Comparison of ENCODE assay signal across 8 cellular contexts in genomic region chr1:204409878-204410763, GRCh38. TPM values are rescaled to one million over a fixed set of nuclear protein-coding genes. Genes with fewer than 3 reads are reported as not detected.
DNase-seq lines count a peak whose midpoint lies in the region; ATAC-seq and TF ChIP-seq lines count a peak whose summit lies in the region.

No MANE protein-coding gene starts in this region.

- H4K20me1 ChIP-seq in PC-3 (ENCODE audit: low read length): peaks cover 60% of the 10 kb centered on the region
- peaks cover 61% of the 10 kb centered on the region for H4K20me1 ChIP-seq in osteoblast (ENCODE audit: insufficient read depth, low read length)

- H3K79me2 ChIP-seq in PC-3 (ENCODE audit: low read length): peaks cover 65% of the 10 kb centered on the region
- peaks cover 65% of the 10 kb centered on the region for H3K79me2 ChIP-seq in osteoblast (ENCODE audit: insufficient read depth, low read length)

- peak overlapping the region; percentile 96 for H3K4me3 Mint-ChIP-seq in Calu3 (ENCODE audit: low read depth, unreplicated experiment)
- peak overlapping the region; percentile 99 for H3K4me3 Mint-ChIP-seq in endothelial cell (ENCODE audit: unreplicated experiment)

- no peak for TF ChIP-seq CTCF in Calu3 (IDR thresholded peaks at IDR 0.05; ENCODE audit: unreplicated experiment)
- no peak for TF ChIP-seq CTCF in PC-3 (conservative IDR thresholded peaks at IDR 0.05; ENCODE audit: low read depth, low read length)
- TF ChIP-seq CTCF in endothelial cell (IDR thresholded peaks at IDR 0.05; ENCODE audit: unreplicated experiment): no peak
- TF ChIP-seq CTCF in osteoblast (IDR thresholded peaks at IDR 0.05; ENCODE audit: extremely low read depth, low read depth, low read length): no peak

- H3K36me3 ChIP-seq in PC-3 (ENCODE audit: low read depth, low read length) (peaks cover 36% of the 10 kb centered on the region), osteoblast (ENCODE audit: insufficient read depth, low read length) (peaks cover 16% of the 10 kb centered on the region)

- POLR2A ChIA-PET in PC-3 (lab: Charles Lee; ENCODE audit: unreplicated experiment): interaction anchor here (0.5 to 0.9 kb wide), 3 partner anchors 28 to 453 kb away, joined by 3 to 7 read pairs (median 5); partner anchors contain the start of gene MDM4

- no peak overlapping the region for H2AFZ ChIP-seq in PC-3 (ENCODE audit: low read length)
- H2AFZ ChIP-seq in osteoblast (ENCODE audit: low read length): no peak overlapping the region

- H3K4me1 ChIP-seq in PC-3 (ENCODE audit: insufficient read depth, low read length) (peaks cover 31% of the 10 kb centered on the region), osteoblast (ENCODE audit: insufficient read depth, low read length) (peaks cover 12% of the 10 kb centered on the region)

- H3K4me1 Mint-ChIP-seq in Calu3 (ENCODE audit: low read depth, unreplicated experiment) (peaks cover 17% of the 10 kb centered on the region), endothelial cell (ENCODE audit: unreplicated experiment) (peaks cover 12% of the 10 kb centered on the region)

- H3K9ac ChIP-seq in PC-3 (ENCODE audit: low read length): peak overlapping the region; percentile 95

- BruUV-seq in Calu3 (replicated peaks; lab: Mats Ljungman, UMichigan): no TSS peak
- BruUV-seq in PC-3 (replicated peaks; lab: Mats Ljungman, UMichigan): no TSS peak

- intact Hi-C loops in Calu3 (cut with micrococcal nuclease; ENCODE audit: unreplicated experiment): no loop called here
- intact Hi-C loops in PC-3 (cut with micrococcal nuclease): loop anchor here (5.0 kb wide), 2 partner anchors 92 to 93 kb away; no protein-coding TSS in a partner anchor

- peaks cover 82% of the 10 kb centered on the region for H3K36me3 Mint-ChIP-seq in Calu3 (ENCODE audit: insufficient read depth, unreplicated experiment)
- peaks cover 4% of the 10 kb centered on the region for H3K36me3 Mint-ChIP-seq in endothelial cell (ENCODE audit: low read depth, unreplicated experiment)

- H3K27ac Mint-ChIP-seq in Calu3 (ENCODE audit: unreplicated experiment) (peak overlapping the region; percentile 97), endothelial cell (ENCODE audit: unreplicated experiment) (peak overlapping the region; percentile 100)

- H3K27ac ChIP-seq in PC-3 (ENCODE audit: low read length) (no peak overlapping the region), osteoblast (ENCODE audit: low read depth, low read length) (peak overlapping the region; percentile 99)

- H3K9me3 Mint-ChIP-seq in Calu3 (ENCODE audit: low read depth, unreplicated experiment): no peaks in the 10 kb centered on the region
- H3K9me3 Mint-ChIP-seq in endothelial cell (ENCODE audit: unreplicated experiment): no peaks in the 10 kb centered on the region

- H3F3A ChIP-seq in PC-3 (ENCODE audit: low read length, unreplicated experiment): peaks cover 6% of the 10 kb centered on the region

- no peaks in the 10 kb centered on the region for H3K9me2 ChIP-seq in PC-3 (replicated peaks; ENCODE audit: low read length)

- peak overlapping the region; percentile 85 for H3K4me2 ChIP-seq in PC-3 (ENCODE audit: low read length)
- peak overlapping the region; percentile 97 for H3K4me2 ChIP-seq in osteoblast (ENCODE audit: insufficient read depth, low read length)

- H3K27me3 Mint-ChIP-seq in Calu3 (ENCODE audit: unreplicated experiment) (no peaks in the 10 kb centered on the region), endothelial cell (ENCODE audit: unreplicated experiment) (peaks cover 11% of the 10 kb centered on the region)

- H3K4me3 ChIP-seq in PC-3 (ENCODE audit: low read length) (peak overlapping the region; percentile 80), osteoblast (ENCODE audit: insufficient read depth, low read length) (peak overlapping the region; percentile 83)

- ATAC-seq in PC-3 (no peak), HG02840 (IDR thresholded peaks at IDR 0.05; ENCODE audit: low FRiP score, unreplicated experiment) (no peak), GM19395 (IDR thresholded peaks at IDR 0.05; ENCODE audit: unreplicated experiment) (no peak), HG02610 (IDR thresholded peaks at IDR 0.05; ENCODE audit: unreplicated experiment) (no peak)

- no peak for DNase-seq in Calu3
- no peak for DNase-seq in PC-3
- no peak for DNase-seq in endothelial cell (ENCODE audit: low spot score)
- no peak for DNase-seq in osteoblast (ENCODE audit: insufficient read length, low spot score, missing footprints)
- DNase-seq in DMS79 treated with DMSO at 0.1 percent for 48 hours (lab: John Stamatoyannopoulos, UW): no peak

- CTCF ChIA-PET in Calu3 (lab: Charles Lee): interaction anchor here (0.8 to 4.7 kb wide), 4 partner anchors 12 to 93 kb away, joined by 3 to 30 read pairs (median 8); no protein-coding TSS in a partner anchor
- CTCF ChIA-PET in PC-3 (lab: Charles Lee): interaction anchor here (0.6 to 2.2 kb wide), 4 partner anchors 12 to 97 kb away, joined by 3 to 7 read pairs (median 4); no protein-coding TSS in a partner anchor

- H3K27me3 ChIP-seq in PC-3 (ENCODE audit: low read length) (no peaks in the 10 kb centered on the region), osteoblast (ENCODE audit: insufficient read depth, low read length) (no peaks in the 10 kb centered on the region)

- no peaks in the 10 kb centered on the region for H3K9me3 ChIP-seq in PC-3 (ENCODE audit: low read length)
- H3K9me3 ChIP-seq in osteoblast (ENCODE audit: low read depth, low read length): no peaks in the 10 kb centered on the region

RNA-seq across cellular contexts. Expression of gene PPP1R15B, which starts 1.5 kb away (rescaled TPM):
- 65.2 and 68.8 TPM in 2 replicates for total RNA-seq in Calu3 (2022)
- total RNA-seq in PC-3 (2014; rRNA removed): 50.7 and 57.5 TPM in 2 replicates
- 43.2 TPM for total RNA-seq in endothelial cell (ENCODE audit: unreplicated experiment)
- total RNA-seq in osteoblast: 21.5 and 23.9 TPM in 2 replicates

RNA-seq across cellular contexts. Expression of gene PLEKHA6, which starts 50.4 kb away (rescaled TPM):
- total RNA-seq in Calu3 (2022) (94.9 and 101 TPM in 2 replicates), PC-3 (2014; rRNA removed) (53.8 and 64.3 TPM in 2 replicates), endothelial cell (ENCODE audit: unreplicated experiment) (3.7 TPM), osteoblast (0.29 and 0.36 TPM in 2 replicates)

Comparison
In these comparisons a context has a peak if more than half of its experiments do, and no peak if none do; other contexts are left out.
1. RNA of gene PLEKHA6, which starts 50.4 kb away (total RNA-seq): 94.9 to 101 TPM in Calu3 and 53.8 to 64.3 TPM in PC-3; 3.7 TPM in endothelial cell (single experiment) and 0.29 to 0.36 TPM in osteoblast; every median in the first group is over 10 times any median in the second.